In the genomic region with DNA sequence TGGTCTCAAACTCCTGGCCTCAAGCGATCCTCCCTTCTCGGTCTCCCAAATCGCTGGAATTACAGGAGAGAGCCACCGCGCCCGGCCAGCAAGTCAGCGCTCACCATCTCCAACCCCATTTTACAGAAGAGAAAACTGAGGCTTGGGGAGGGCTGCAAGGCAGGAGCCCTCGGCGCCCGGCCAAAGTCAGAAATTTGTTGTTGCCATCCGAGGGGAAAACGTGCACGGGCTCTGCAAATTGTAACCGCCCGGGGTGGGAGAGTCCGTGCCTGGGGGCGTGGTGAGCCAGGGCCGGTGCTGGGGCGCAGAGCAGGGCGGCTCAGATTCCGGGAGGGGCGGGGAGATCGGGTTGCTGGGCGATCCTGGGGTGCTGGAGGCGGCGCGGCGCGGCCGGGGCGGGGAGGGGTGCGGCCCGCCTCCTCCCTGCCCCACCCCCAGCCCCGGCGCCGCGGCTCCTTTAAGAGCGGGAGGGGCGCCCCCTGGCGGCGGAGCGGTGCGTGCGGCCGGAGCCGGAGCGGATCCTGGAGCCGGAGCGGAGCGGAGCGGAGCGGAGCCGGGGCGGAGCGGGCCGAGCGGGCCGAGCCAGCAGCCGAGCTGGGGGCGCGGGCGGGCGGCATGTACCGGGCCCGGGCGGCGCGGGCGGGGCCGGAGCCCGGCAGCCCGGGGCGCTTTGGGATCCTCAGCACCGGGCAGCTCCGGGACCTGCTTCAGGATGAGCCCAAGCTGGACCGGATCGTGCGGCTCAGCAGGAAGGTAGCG, we compare ENCODE assay signal across 1 cellular context.
TF ChIP-seq lines count a peak whose summit lies in the region.

TSS of gene VPS37D (plus strand) at position 488 of the 759 bp plus-strand sequence. CDS start at position 616, 128 bp downstream.

TF ChIP-seq in GM12878, 131 proteins besides CTCF, POLR2A, EP300 and RAD21 (continued from another document):
- TF ChIP-seq ZNF217 (IDR thresholded peaks at IDR 0.05) (peak; percentile 92), ETV6 (conservative IDR thresholded peaks at IDR 0.05 in 1 of 2, IDR thresholded peaks at IDR 0.05 in 1 of 2; ENCODE audit: borderline replicate concordance in 1 of 2, low read depth in 1 of 2) (no peak), CBX5 (IDR thresholded peaks at IDR 0.05; ENCODE audit: low read depth) (0 out of 2 replicates have a peak, but pooled peaks have one; percentile 55), RELA (IDR thresholded peaks at IDR 0.05; ENCODE audit: borderline replicate concordance, partially characterized antibody) (peak; percentile 19), SIN3A (IDR thresholded peaks at IDR 0.05; ENCODE audit: low read depth, low read length) (peak; percentile 43; the same call in 1 of the 2 replicates), RB1 (IDR thresholded peaks at IDR 0.05; ENCODE audit: borderline replicate concordance) (peak; percentile 82; the same call in 1 of the 2 replicates), SP1 (IDR thresholded peaks at IDR 0.05; ENCODE audit: low read depth, low read length) (peak; percentile 91), ZBTB40 (IDR thresholded peaks at IDR 0.05; ENCODE audit: borderline replicate concordance) (no peak), CHD2 (IDR thresholded peaks at IDR 0.05; ENCODE audit: borderline replicate concordance, low read depth, low read length) (peak; percentile 69; the same call in 1 of the 2 replicates), RUNX3 (IDR thresholded peaks at IDR 0.05; ENCODE audit: low read length) (0 out of 2 replicates have a peak, but pooled peaks have one; percentile 33), NR2F1 (conservative IDR thresholded peaks at IDR 0.05) (peak; percentile 47; the same call in 1 of the 2 replicates), CREB1 (IDR thresholded peaks at IDR 0.05; ENCODE audit: low read depth) (peak; percentile 49; the same call in 1 of the 2 replicates), CEBPB (IDR thresholded peaks at IDR 0.05; ENCODE audit: borderline replicate concordance in 1 of 2, low read depth in 2 of 2, low read length in 2 of 2) (no peak), ZNF207 (IDR thresholded peaks at IDR 0.05; ENCODE audit: borderline replicate concordance) (0 out of 2 replicates have a peak, but pooled peaks have one; percentile 40), POU2F2 (IDR thresholded peaks at IDR 0.05; ENCODE audit: borderline replicate concordance, low read depth, low read length) (0 out of 3 replicates have a peak, but pooled peaks have one; percentile 21), CBFB (IDR thresholded peaks at IDR 0.05; ENCODE audit: low read depth) (no peak), YY1 (IDR thresholded peaks at IDR 0.05; ENCODE audit: low read depth, low read length) (peak; percentile 89), BHLHE40 (IDR thresholded peaks at IDR 0.05; ENCODE audit: borderline replicate concordance in 1 of 2, low read depth in 2 of 2, low read length in 1 of 2) (peak in 1 of 2 experiments; percentile 78; a peak in 3 of 4 replicates), EGR1 (IDR thresholded peaks at IDR 0.05; ENCODE audit: borderline replicate concordance in 1 of 2, low read depth in 2 of 2, low read length in 2 of 2) (peak in 1 of 2 experiments; percentile 71; a peak in 1 of 3 replicates), IRF5 (IDR thresholded peaks at IDR 0.05; ENCODE audit: borderline replicate concordance) (no peak), GATAD2B (conservative IDR thresholded peaks at IDR 0.05; ENCODE audit: low read depth) (peak; percentile 51; the same call in 1 of the 2 replicates), IKZF1 (conservative IDR thresholded peaks at IDR 0.05) (peak; percentile 78), MTA3 (IDR thresholded peaks at IDR 0.05; ENCODE audit: borderline replicate concordance, low read length) (no peak), CREM (IDR thresholded peaks at IDR 0.05; ENCODE audit: low read depth) (no peak), TCF12 (IDR thresholded peaks at IDR 0.05; ENCODE audit: low read depth, low read length) (0 out of 2 replicates have a peak, but pooled peaks have one; percentile 38), SMARCA5 (IDR thresholded peaks at IDR 0.05) (peak; percentile 96), PAX5 (IDR thresholded peaks at IDR 0.05; ENCODE audit: borderline replicate concordance, low read depth, low read length) (no peak), TARDBP (IDR thresholded peaks at IDR 0.05; ENCODE audit: borderline replicate concordance) (no peak), ZNF24 (IDR thresholded peaks at IDR 0.05) (0 out of 2 replicates have a peak, but pooled peaks have one; percentile 38), MEF2A (IDR thresholded peaks at IDR 0.05; ENCODE audit: insufficient read depth, low read depth, low read length) (0 out of 2 replicates have a peak, but pooled peaks have one; percentile 56)
- TF ChIP-seq, protein P1, sequence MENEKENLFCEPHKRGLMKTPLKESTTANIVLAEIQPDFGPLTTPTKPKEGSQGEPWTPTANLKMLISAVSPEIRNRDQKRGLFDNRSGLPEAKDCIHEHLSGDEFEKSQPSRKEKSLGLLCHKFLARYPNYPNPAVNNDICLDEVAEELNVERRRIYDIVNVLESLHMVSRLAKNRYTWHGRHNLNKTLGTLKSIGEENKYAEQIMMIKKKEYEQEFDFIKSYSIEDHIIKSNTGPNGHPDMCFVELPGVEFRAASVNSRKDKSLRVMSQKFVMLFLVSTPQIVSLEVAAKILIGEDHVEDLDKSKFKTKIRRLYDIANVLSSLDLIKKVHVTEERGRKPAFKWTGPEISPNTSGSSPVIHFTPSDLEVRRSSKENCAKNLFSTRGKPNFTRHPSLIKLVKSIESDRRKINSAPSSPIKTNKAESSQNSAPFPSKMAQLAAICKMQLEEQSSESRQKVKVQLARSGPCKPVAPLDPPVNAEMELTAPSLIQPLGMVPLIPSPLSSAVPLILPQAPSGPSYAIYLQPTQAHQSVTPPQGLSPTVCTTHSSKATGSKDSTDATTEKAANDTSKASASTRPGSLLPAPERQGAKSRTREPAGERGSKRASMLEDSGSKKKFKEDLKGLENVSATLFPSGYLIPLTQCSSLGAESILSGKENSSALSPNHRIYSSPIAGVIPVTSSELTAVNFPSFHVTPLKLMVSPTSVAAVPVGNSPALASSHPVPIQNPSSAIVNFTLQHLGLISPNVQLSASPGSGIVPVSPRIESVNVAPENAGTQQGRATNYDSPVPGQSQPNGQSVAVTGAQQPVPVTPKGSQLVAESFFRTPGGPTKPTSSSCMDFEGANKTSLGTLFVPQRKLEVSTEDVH (IDR thresholded peaks at IDR 0.05; ENCODE audit: low read depth, partially characterized antibody) = no peak
- TF ChIP-seq, protein P2, sequence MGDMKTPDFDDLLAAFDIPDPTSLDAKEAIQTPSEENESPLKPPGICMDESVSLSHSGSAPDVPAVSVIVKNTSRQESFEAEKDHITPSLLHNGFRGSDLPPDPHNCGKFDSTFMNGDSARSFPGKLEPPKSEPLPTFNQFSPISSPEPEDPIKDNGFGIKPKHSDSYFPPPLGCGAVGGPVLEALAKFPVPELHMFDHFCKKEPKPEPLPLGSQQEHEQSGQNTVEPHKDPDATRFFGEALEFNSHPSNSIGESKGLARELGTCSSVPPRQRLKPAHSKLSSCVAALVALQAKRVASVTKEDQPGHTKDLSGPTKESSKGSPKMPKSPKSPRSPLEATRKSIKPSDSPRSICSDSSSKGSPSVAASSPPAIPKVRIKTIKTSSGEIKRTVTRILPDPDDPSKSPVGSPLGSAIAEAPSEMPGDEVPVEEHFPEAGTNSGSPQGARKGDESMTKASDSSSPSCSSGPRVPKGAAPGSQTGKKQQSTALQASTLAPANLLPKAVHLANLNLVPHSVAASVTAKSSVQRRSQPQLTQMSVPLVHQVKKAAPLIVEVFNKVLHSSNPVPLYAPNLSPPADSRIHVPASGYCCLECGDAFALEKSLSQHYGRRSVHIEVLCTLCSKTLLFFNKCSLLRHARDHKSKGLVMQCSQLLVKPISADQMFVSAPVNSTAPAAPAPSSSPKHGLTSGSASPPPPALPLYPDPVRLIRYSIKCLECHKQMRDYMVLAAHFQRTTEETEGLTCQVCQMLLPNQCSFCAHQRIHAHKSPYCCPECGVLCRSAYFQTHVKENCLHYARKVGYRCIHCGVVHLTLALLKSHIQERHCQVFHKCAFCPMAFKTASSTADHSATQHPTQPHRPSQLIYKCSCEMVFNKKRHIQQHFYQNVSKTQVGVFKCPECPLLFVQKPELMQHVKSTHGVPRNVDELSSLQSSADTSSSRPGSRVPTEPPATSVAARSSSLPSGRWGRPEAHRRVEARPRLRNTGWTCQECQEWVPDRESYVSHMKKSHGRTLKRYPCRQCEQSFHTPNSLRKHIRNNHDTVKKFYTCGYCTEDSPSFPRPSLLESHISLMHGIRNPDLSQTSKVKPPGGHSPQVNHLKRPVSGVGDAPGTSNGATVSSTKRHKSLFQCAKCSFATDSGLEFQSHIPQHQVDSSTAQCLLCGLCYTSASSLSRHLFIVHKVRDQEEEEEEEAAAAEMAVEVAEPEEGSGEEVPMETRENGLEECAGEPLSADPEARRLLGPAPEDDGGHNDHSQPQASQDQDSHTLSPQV (IDR thresholded peaks at IDR 0.05) = peak; percentile 71
- TF ChIP-seq, protein P3, sequence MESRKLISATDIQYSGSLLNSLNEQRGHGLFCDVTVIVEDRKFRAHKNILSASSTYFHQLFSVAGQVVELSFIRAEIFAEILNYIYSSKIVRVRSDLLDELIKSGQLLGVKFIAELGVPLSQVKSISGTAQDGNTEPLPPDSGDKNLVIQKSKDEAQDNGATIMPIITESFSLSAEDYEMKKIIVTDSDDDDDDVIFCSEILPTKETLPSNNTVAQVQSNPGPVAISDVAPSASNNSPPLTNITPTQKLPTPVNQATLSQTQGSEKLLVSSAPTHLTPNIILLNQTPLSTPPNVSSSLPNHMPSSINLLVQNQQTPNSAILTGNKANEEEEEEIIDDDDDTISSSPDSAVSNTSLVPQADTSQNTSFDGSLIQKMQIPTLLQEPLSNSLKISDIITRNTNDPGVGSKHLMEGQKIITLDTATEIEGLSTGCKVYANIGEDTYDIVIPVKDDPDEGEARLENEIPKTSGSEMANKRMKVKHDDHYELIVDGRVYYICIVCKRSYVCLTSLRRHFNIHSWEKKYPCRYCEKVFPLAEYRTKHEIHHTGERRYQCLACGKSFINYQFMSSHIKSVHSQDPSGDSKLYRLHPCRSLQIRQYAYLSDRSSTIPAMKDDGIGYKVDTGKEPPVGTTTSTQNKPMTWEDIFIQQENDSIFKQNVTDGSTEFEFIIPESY (IDR thresholded peaks at IDR 0.05) = no peak
